23 cellular contexts compared by ENCODE assay signal in genomic region chr20:61549865-61550264, GRCh38.
"Had no signal": no experiment of that assay in that cellular context is flagged by ENCODE, and none has a peak within 500 bp of the region (broad histone marks: within the 10 kb centered on the region; RNA-seq: fewer than 3 reads in every experiment).

No MANE protein-coding gene starts in this region.

- H3K36me3 ChIP-seq: colonic mucosa, gastroesophageal sphincter, heart left ventricle, left lung, lower lobe of right lung had no signal

- H3K9me3 ChIP-seq: colonic mucosa, lower lobe of right lung had no signal

- H3K4me3 ChIP-seq: colonic mucosa, gastroesophageal sphincter, heart left ventricle, hepatocyte, left lung, lower lobe of right lung had no signal

- H3K27ac ChIP-seq: colonic mucosa, epithelial cell of prostate, foreskin keratinocyte, gastroesophageal sphincter, heart left ventricle, hepatocyte, left lung, lower lobe of right lung had no signal

- H2AFZ ChIP-seq: hepatocyte had no signal

- H3K4me1 ChIP-seq: colonic mucosa, foreskin keratinocyte, gastroesophageal sphincter, heart left ventricle, left lung, lower lobe of right lung had no signal

- H3K79me2 ChIP-seq: hepatocyte had no signal

- FAIRE-seq: endometrium, frontal cortex had no signal

- H3K4me2 ChIP-seq: hepatocyte had no signal

- H3K27me3 ChIP-seq: colonic mucosa, foreskin keratinocyte, hepatocyte had no signal

- DNase-seq: colonic mucosa; cortex of kidney; effector CD8-positive, alpha-beta T cell; effector memory CD8-positive, alpha-beta T cell; endodermal cell; erythroblast; foreskin keratinocyte; heart left ventricle; hypothalamus; immature natural killer cell; islet precursor cell; left cardiac atrium; left lung; left ventricle myocardium superior; lower lobe of right lung; mesendoderm; midbrain; naive thymus-derived CD4-positive, alpha-beta T cell had no signal
